In genomic region chr19:58515259-58515658, GRCh38 we compare ENCODE assay signal across 1 cellular context.
TF ChIP-seq lines count a peak whose summit lies in the region.

No MANE protein-coding gene starts in this region.

TF ChIP-seq in GM12878, 131 proteins besides CTCF, POLR2A, EP300 and RAD21:
- peak; percentile 70 for TF ChIP-seq MEF2B (IDR thresholded peaks at IDR 0.05; ENCODE audit: partially characterized antibody, poor library complexity, severe bottlenecking)
- TF ChIP-seq BACH1 (IDR thresholded peaks at IDR 0.05; ENCODE audit: borderline replicate concordance): no peak
